Comparison of ENCODE assay signal across 19 cellular contexts in the genomic region with DNA sequence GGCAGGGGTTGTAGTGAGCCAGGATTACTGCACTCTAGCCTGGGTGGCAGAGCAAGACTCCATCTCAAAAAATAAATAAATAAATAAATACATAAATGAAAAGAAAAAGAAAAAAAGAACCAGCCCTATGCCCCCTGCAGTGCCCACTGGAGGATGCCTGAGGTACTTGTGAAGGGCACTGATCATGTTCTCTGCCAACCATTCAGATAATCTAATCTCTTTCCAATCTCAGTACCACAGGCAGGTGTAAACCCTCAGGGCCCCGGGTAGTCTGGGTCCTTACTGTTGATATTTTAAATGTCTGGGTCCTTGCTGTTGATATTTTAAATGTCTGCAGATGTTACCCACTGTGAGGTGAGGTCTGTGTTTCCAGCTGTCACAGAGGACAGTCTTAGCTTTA.
"Had no signal": no experiment of that assay in that cellular context is flagged by ENCODE, and none has a peak within 500 bp of the region (broad histone marks: within the 10 kb centered on the region; RNA-seq: fewer than 3 reads in every experiment).

No MANE protein-coding gene starts in this region.

- ATAC-seq: stimulated activated naive B cell treated with anti-CD40 and anti-IgM and Interleukin-4, amounts not matched to agents 10 μg/mL and 1 μg/mL and 100 μg/mL, for 72 hours had no signal

- H3K36me3 ChIP-seq: brain microvascular endothelial cell, left ventricle myocardium inferior, right atrium auricular region, tibial artery, uterus had no signal

- H3K27ac ChIP-seq: brain microvascular endothelial cell, epithelial cell of prostate, left ventricle myocardium inferior, right atrium auricular region, tibial artery, uterus had no signal

- H3K27ac Mint-ChIP-seq: activated naive CD8-positive, alpha-beta T cell treated with anti-CD3 and anti-CD28 coated beads, Interleukin-2, amount 10 ng/mL, durations not matched to agents 7 days and 5 days; naive B cell; stimulated activated naive B cell treated with anti-CD40 and anti-IgM and Interleukin-4, amounts not matched to agents 10 μg/mL and 1 μg/mL and 100 μg/mL, for 72 hours; T-helper 2 cell treated with Interferon-gamma antibody and Interleukin-4, amounts not matched to agents 5 μg/mL and 100 μg/mL, for 36 hours had no signal

- H3K9me3 Mint-ChIP-seq: activated naive CD8-positive, alpha-beta T cell treated with anti-CD3 and anti-CD28 coated beads, Interleukin-2, amount 10 ng/mL, durations not matched to agents 7 days and 5 days; stimulated activated naive B cell treated with anti-CD40 and anti-IgM and Interleukin-4, amounts not matched to agents 10 μg/mL and 1 μg/mL and 100 μg/mL, for 72 hours; T-helper 2 cell treated with Interferon-gamma antibody and Interleukin-4, amounts not matched to agents 5 μg/mL and 100 μg/mL, for 36 hours had no signal

- H3K9me3 ChIP-seq: left ventricle myocardium inferior, right atrium auricular region, tibial artery, uterus had no signal

- DNase-seq: activated CD4-positive, alpha-beta T cell treated with anti-CD3 and anti-CD28 coated beads, Interleukin-2, amount 50 U/mL, for 1 hour; activated CD8-positive, alpha-beta memory T cell treated with anti-CD3 and anti-CD28 coated beads for 24 hours; activated naive CD4-positive, alpha-beta T cell; activated naive CD8-positive, alpha-beta T cell treated with anti-CD3 and anti-CD28 coated beads, Interleukin-2, amount 10 ng/mL, durations not matched to agents 7 days and 5 days; brain microvascular endothelial cell; cortex of kidney; effector memory CD4-positive, alpha-beta T cell; hippocampal formation; kidney; left ventricle myocardium inferior; naive B cell; stimulated activated CD4-positive, alpha-beta T cell treated with anti-CD3 and anti-CD28 coated beads, Interleukin-2, amount 100 ng/mL, for 48 hours; stimulated activated naive B cell treated with anti-CD40 and anti-IgM and Interleukin-4, amounts not matched to agents 10 μg/mL and 1 μg/mL and 100 μg/mL, for 72 hours; tibial artery; uterus had no signal

- H3K4me3 ChIP-seq: left ventricle myocardium inferior, right atrium auricular region, tibial artery, uterus had no signal

- H3K27me3 ChIP-seq: brain microvascular endothelial cell, right atrium auricular region, tibial artery, uterus had no signal

- H3K27me3 Mint-ChIP-seq: activated naive CD8-positive, alpha-beta T cell treated with anti-CD3 and anti-CD28 coated beads, Interleukin-2, amount 10 ng/mL, durations not matched to agents 7 days and 5 days; central memory CD8-positive, alpha-beta T cell had no signal

- H3K4me1 Mint-ChIP-seq: activated naive CD8-positive, alpha-beta T cell treated with anti-CD3 and anti-CD28 coated beads, Interleukin-2, amount 10 ng/mL, durations not matched to agents 7 days and 5 days; central memory CD8-positive, alpha-beta T cell; naive B cell; stimulated activated naive B cell treated with anti-CD40 and anti-IgM and Interleukin-4, amounts not matched to agents 10 μg/mL and 1 μg/mL and 100 μg/mL, for 72 hours had no signal

- H3K4me1 ChIP-seq: left ventricle myocardium inferior, right atrium auricular region, tibial artery, uterus had no signal

- H3K36me3 Mint-ChIP-seq: activated naive CD8-positive, alpha-beta T cell treated with anti-CD3 and anti-CD28 coated beads, Interleukin-2, amount 10 ng/mL, durations not matched to agents 7 days and 5 days; naive B cell; stimulated activated naive B cell treated with anti-CD40 and anti-IgM and Interleukin-4, amounts not matched to agents 10 μg/mL and 1 μg/mL and 100 μg/mL, for 72 hours had no signal

- H3K4me3 Mint-ChIP-seq: activated naive CD8-positive, alpha-beta T cell treated with anti-CD3 and anti-CD28 coated beads, Interleukin-2, amount 10 ng/mL, durations not matched to agents 7 days and 5 days; central memory CD8-positive, alpha-beta T cell; naive B cell; stimulated activated naive B cell treated with anti-CD40 and anti-IgM and Interleukin-4, amounts not matched to agents 10 μg/mL and 1 μg/mL and 100 μg/mL, for 72 hours; T-helper 2 cell treated with Interferon-gamma antibody and Interleukin-4, amounts not matched to agents 5 μg/mL and 100 μg/mL, for 36 hours had no signal
